ENCODE assay signal across 9 cellular contexts in genomic region chr1:50424045-50424939, GRCh38. TPM values are rescaled to one million over a fixed set of nuclear protein-coding genes. Genes with fewer than 3 reads are reported as not detected.
DNase-seq lines count a peak whose midpoint lies in the region; ATAC-seq and TF ChIP-seq lines count a peak whose summit lies in the region.
"Had no signal": no experiment of that assay in that cellular context is flagged by ENCODE, and none has a peak within 500 bp of the region (broad histone marks: within the 10 kb centered on the region; RNA-seq: fewer than 3 reads in every experiment).

No MANE protein-coding gene starts in this region.

- H3K9me3 ChIP-seq in parathyroid adenoma (ENCODE audit: control insufficient read depth, low read length) (no peaks in the 10 kb centered on the region), right lobe of liver (no peaks in the 10 kb centered on the region)

- no peak overlapping the region for H3K9ac ChIP-seq in parathyroid adenoma

- peak overlapping the region; percentile 15 for H3K4me3 ChIP-seq in brain microvascular endothelial cell (ENCODE audit: low read depth, low read length)
- H3K4me3 ChIP-seq in parathyroid adenoma (ENCODE audit: low read depth, low read length): no peak overlapping the region
- H3K4me3 ChIP-seq in right lobe of liver: peak overlapping the region in 1 of 3 donors; percentile 16

- H3K27ac ChIP-seq in brain microvascular endothelial cell: no peak overlapping the region
- H3K27ac ChIP-seq in parathyroid adenoma: no peak overlapping the region
- H3K27ac ChIP-seq in right lobe of liver: no peak overlapping the region

- peaks cover 97% of the 10 kb centered on the region for H3K27me3 ChIP-seq in brain microvascular endothelial cell (replicated peaks)
- H3K27me3 ChIP-seq in parathyroid adenoma (ENCODE audit: control insufficient read depth, insufficient read depth, low read length): peaks cover 58% of the 10 kb centered on the region
- peaks cover 34 to 79% of the 10 kb centered on the region in 2 donors for H3K27me3 ChIP-seq in right lobe of liver

- 6% methylated on average over 40 of the region's 40 CpGs for WGBS in right lobe of liver (ENCODE audit: insufficient coverage, low coverage, low lambda C conversion rate, missing lambda C conversion rate)

- DNase-seq in DMS53 (lab: John Stamatoyannopoulos, UW) (peak; percentile 79), HuH-7.5 (ENCODE audit: low spot score) (peak; percentile 45), brain microvascular endothelial cell (no peak), NAMALWA (ENCODE audit: low spot score) (no peak), right lobe of liver (no peak), NCI-H2196 treated with DMSO at 0.1 percent for 48 hours (lab: John Stamatoyannopoulos, UW; ENCODE audit: unreplicated experiment) (no peak)

- TF ChIP-seq CTCF in brain microvascular endothelial cell (IDR thresholded peaks at IDR 0.05; ENCODE audit: low read depth, low read length, missing control alignments) (no peak), parathyroid adenoma (IDR thresholded peaks at IDR 0.05) (no peak), right lobe of liver (IDR thresholded peaks at IDR 0.05) (no peak)

- intact Hi-C loops in right lobe of liver (cut with DNase I): no loop called here

- H3K36me3 ChIP-seq in brain microvascular endothelial cell (replicated peaks) (no peaks in the 10 kb centered on the region), parathyroid adenoma (ENCODE audit: control insufficient read depth, insufficient read depth, low read length) (no peaks in the 10 kb centered on the region), right lobe of liver (no peaks in the 10 kb centered on the region)

- ATAC-seq in GM19324 (IDR thresholded peaks at IDR 0.05; ENCODE audit: low FRiP score, unreplicated experiment): no peak
- ATAC-seq in right lobe of liver: no peak

- H3K4me1 ChIP-seq in parathyroid adenoma (no peaks in the 10 kb centered on the region), right lobe of liver (peaks cover 0 to 48% (median 6%) of the 10 kb centered on the region in 4 donors)

- no peak overlapping the region for H2AFZ ChIP-seq in parathyroid adenoma

- no peaks in the 10 kb centered on the region for H3K79me2 ChIP-seq in parathyroid adenoma

- H3K4me2 ChIP-seq in parathyroid adenoma (ENCODE audit: low read length): peak overlapping the region; percentile 4

- in situ Hi-C loops in brain microvascular endothelial cell (cut with HindIII; ENCODE audit: low pct_ligation_motif_present, low sequenced_read_pairs): no loop called here

- TF ChIP-seq POLR2A in right lobe of liver (IDR thresholded peaks at IDR 0.05): no peak

RNA-seq across cellular contexts. Expression of gene DMRTA2, which starts 1.0 kb away (rescaled TPM):
- not detected for total RNA-seq in right lobe of liver
- total RNA-seq: fibroblast of lung had no signal

Comparison
In these comparisons a context has a peak if more than half of its experiments do, and no peak if none do; other contexts are left out.
1. DNase-seq: peak in DMS53 (single experiment) and HuH-7.5 (single experiment); none in brain microvascular endothelial cell (single experiment), NAMALWA (single experiment), right lobe of liver (0 of 3) and NCI-H2196 treated with DMSO at 0.1 percent for 48 hours (single experiment).